ENCODE assay signal across 24 cellular contexts in genomic region chr15:40499931-40500330, GRCh38.
"Had no signal": no experiment of that assay in that cellular context is flagged by ENCODE, and none has a peak within 500 bp of the region (broad histone marks: within the 10 kb centered on the region; RNA-seq: fewer than 3 reads in every experiment).

No MANE protein-coding gene starts in this region.

- H3K4me3 ChIP-seq: ascending aorta, body of pancreas, PC-9 had no signal

- ATAC-seq: activated CD8-positive, alpha-beta memory T cell treated with anti-CD3 and anti-CD28 coated beads, Interleukin-2, amount 10 ng/mL, durations not matched to agents 7 days and 5 days; body of pancreas; T-helper 17 cell had no signal

- H3K36me3 ChIP-seq: ascending aorta had no signal

- H3K4me2 ChIP-seq: PC-9 had no signal

- H3K27me3 ChIP-seq: ascending aorta, body of pancreas had no signal

- H3K4me3 Mint-ChIP-seq: activated B cell treated with CpG ODN at 0.5 μM for 24 hours; activated CD4-positive, alpha-beta T cell treated with anti-CD3 and anti-CD28 coated beads, Interleukin-2, amount 10 ng/mL, durations not matched to agents 24 days and 14 days; activated CD8-positive, alpha-beta memory T cell treated with anti-CD3 and anti-CD28 coated beads, Interleukin-2, amount 10 ng/mL, durations not matched to agents 7 days and 5 days; activated naive CD8-positive, alpha-beta T cell treated with anti-CD3 and anti-CD28 coated beads, Interleukin-2, amount 50 U/mL, for 24 hours; activated T-cell treated with anti-CD3 and anti-CD28 coated beads, Interleukin-2, amount 50 U/mL, for 24 hours; activated T-helper 1 cell treated with anti-CD3 and anti-CD28 coated beads, Interleukin-12 subunit alpha, Interleukin-12 subunit beta, Interleukin-2, Interleukin-4 antibody, amounts not matched to agents 30 ng/mL and 10 ng/mL and 1 ng/mL, durations not matched to agents 14 hours and 24 hours and 36 hours; T-helper 17 cell had no signal

- H3K4me1 ChIP-seq: ascending aorta, body of pancreas had no signal

- H3K9me3 Mint-ChIP-seq: activated B cell treated with CpG ODN at 0.5 μM for 24 hours; activated CD4-positive, alpha-beta T cell treated with anti-CD3 and anti-CD28 coated beads, Interleukin-2, amount 10 ng/mL, durations not matched to agents 24 days and 14 days; activated naive CD4-positive, alpha-beta T cell treated with anti-CD3 and anti-CD28 coated beads, Interleukin-2, amount 50 U/mL, for 72 hours; activated naive CD8-positive, alpha-beta T cell treated with anti-CD3 and anti-CD28 coated beads, Interleukin-2, amount 50 U/mL, for 24 hours; activated T-helper 1 cell treated with anti-CD3 and anti-CD28 coated beads, Interleukin-12 subunit alpha, Interleukin-12 subunit beta, Interleukin-2, Interleukin-4 antibody, amounts not matched to agents 30 ng/mL and 10 ng/mL and 1 ng/mL, durations not matched to agents 14 hours and 24 hours and 36 hours had no signal

- H3K9me3 ChIP-seq: ascending aorta, body of pancreas had no signal

- H3K27ac ChIP-seq: ascending aorta, body of pancreas, PC-9 had no signal

- H3K27ac Mint-ChIP-seq: activated B cell treated with CpG ODN at 0.5 μM for 24 hours; activated CD4-positive, alpha-beta T cell treated with anti-CD3 and anti-CD28 coated beads, Interleukin-2, amount 10 ng/mL, durations not matched to agents 24 days and 14 days; activated CD8-positive, alpha-beta memory T cell treated with anti-CD3 and anti-CD28 coated beads, Interleukin-2, amount 10 ng/mL, durations not matched to agents 7 days and 5 days; activated naive CD4-positive, alpha-beta T cell treated with anti-CD3 and anti-CD28 coated beads, Interleukin-2, amount 50 U/mL, for 72 hours; activated naive CD8-positive, alpha-beta T cell treated with anti-CD3 and anti-CD28 coated beads, Interleukin-2, amount 50 U/mL, for 24 hours; activated T-cell treated with anti-CD3 and anti-CD28 coated beads, Interleukin-2, amount 50 U/mL, for 24 hours; activated T-helper 1 cell treated with anti-CD3 and anti-CD28 coated beads, Interleukin-12 subunit alpha, Interleukin-12 subunit beta, Interleukin-2, Interleukin-4 antibody, amounts not matched to agents 30 ng/mL and 10 ng/mL and 1 ng/mL, durations not matched to agents 14 hours and 24 hours and 36 hours; T-helper 17 cell had no signal

- H2AFZ ChIP-seq: PC-9 had no signal

- DNase-seq: activated B cell treated with CpG ODN at 0.5 μM for 24 hours; activated CD4-positive, alpha-beta T cell treated with anti-CD3 and anti-CD28 coated beads for 1 hour; activated CD4-positive, alpha-beta T cell treated with anti-CD3 and anti-CD28 coated beads, Interleukin-2, amount 10 ng/mL, durations not matched to agents 24 days and 14 days; activated CD4-positive, alpha-beta T cell treated with anti-CD3 and anti-CD28 coated beads, Interleukin-2, amount 50 U/mL, for 48 hours; activated CD8-positive, alpha-beta memory T cell treated with anti-CD3 and anti-CD28 coated beads, Interleukin-2, amount 10 ng/mL, durations not matched to agents 7 days and 5 days; activated effector memory CD4-positive, alpha-beta T cell treated with Interleukin-2 at 50 U/mL for 16 hours; activated naive CD4-positive, alpha-beta T cell; activated naive CD8-positive, alpha-beta T cell treated with anti-CD3 and anti-CD28 coated beads, Interleukin-2, amount 50 U/mL, for 24 hours; activated T-cell treated with anti-CD3 and anti-CD28 coated beads, Interleukin-2, amount 50 U/mL, for 24 hours; amniotic stem cell; body of pancreas; NCI-H1048; NCI-H146; NCI-H187 treated with DMSO at 0.1 percent for 48 hours; NCI-H2081 treated with DMSO at 0.1 percent for 48 hours; NCI-H2227 treated with DMSO at 0.1 percent for 48 hours; NCI-H510A; PC-9; SIG-M5; T-helper 17 cell; T1000 had no signal

- H3K4me1 Mint-ChIP-seq: activated B cell treated with CpG ODN at 0.5 μM for 24 hours; activated CD8-positive, alpha-beta memory T cell treated with anti-CD3 and anti-CD28 coated beads, Interleukin-2, amount 10 ng/mL, durations not matched to agents 7 days and 5 days had no signal

- H3K36me3 Mint-ChIP-seq: activated CD8-positive, alpha-beta memory T cell treated with anti-CD3 and anti-CD28 coated beads, Interleukin-2, amount 10 ng/mL, durations not matched to agents 7 days and 5 days; activated naive CD4-positive, alpha-beta T cell treated with anti-CD3 and anti-CD28 coated beads, Interleukin-2, amount 50 U/mL, for 72 hours had no signal
